ENCODE assay signal across 15 cellular contexts in the genomic region with DNA sequence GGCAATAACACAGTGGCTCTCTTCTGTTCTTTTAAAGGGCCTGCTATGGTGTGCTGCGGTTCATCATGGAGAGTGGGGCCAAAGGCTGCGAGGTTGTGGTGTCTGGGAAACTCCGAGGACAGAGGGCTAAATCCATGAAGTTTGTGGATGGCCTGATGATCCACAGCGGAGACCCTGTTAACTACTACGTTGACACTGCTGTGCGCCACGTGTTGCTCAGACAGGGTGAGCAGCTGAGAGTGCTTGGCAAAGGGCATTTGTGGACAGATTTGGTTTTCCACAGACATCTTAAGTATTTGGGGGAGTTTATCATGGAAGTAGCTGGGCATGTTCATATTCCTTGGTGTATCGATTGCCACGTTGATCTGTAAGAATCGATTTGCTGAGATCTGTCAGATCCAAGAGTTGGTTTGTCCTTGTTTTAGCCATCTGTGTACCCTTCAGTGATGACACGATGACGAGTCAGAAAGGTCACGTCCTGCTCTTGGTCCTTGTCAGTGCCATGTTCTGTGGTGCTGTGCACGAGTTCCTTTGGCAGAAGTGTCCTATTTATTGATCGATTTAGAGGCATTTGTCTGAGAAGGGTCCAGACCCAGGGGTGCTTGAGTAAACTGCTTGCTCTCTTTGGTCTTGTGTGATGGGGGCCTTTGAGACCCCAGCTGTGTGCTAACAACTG. TPM values are rescaled to one million over a fixed set of nuclear protein-coding genes. Genes with fewer than 3 reads are reported as not detected.
DNase-seq lines count a peak whose midpoint lies in the region; ATAC-seq and TF ChIP-seq lines count a peak whose summit lies in the region.
"Had no signal": no experiment of that assay in that cellular context is flagged by ENCODE, and none has a peak within 500 bp of the region (broad histone marks: within the 10 kb centered on the region; RNA-seq: fewer than 3 reads in every experiment).

No MANE protein-coding gene starts in this region.

- H3K9me3 Mint-ChIP-seq in activated CD4-positive, alpha-beta T cell treated with anti-CD3 and anti-CD28 coated beads, Interleukin-2, amount 10 ng/mL, durations not matched to agents 7 days and 5 days, result no peaks in the 10 kb centered on the region
- no peaks in the 10 kb centered on the region for H3K9me3 Mint-ChIP-seq in activated naive CD8-positive, alpha-beta T cell treated with anti-CD3 and anti-CD28 coated beads, Interleukin-2, amount 10 ng/mL, durations not matched to agents 7 days and 5 days
- H3K9me3 Mint-ChIP-seq: neural progenitor cell had no signal

- H3K9ac ChIP-seq in Loucy (ENCODE audit: low read depth, low read length, poor library complexity, severe bottlenecking), result peak overlapping the region; percentile 99
- H3K9ac ChIP-seq: neural progenitor cell had no signal

- H4K20me1 ChIP-seq in Loucy (ENCODE audit: insufficient read depth, low read length, poor library complexity, severe bottlenecking), result peaks cover 93% of the 10 kb centered on the region

- ATAC-seq in activated naive CD8-positive, alpha-beta T cell treated with anti-CD3 and anti-CD28 coated beads, Interleukin-2, amount 10 ng/mL, durations not matched to agents 7 days and 5 days (ENCODE audit: low read depth), result no peak
- ATAC-seq in psoas muscle (no peak), GM19455 (IDR thresholded peaks at IDR 0.05; ENCODE audit: unreplicated experiment) (no peak)

- peaks cover 16% of the 10 kb centered on the region for H3F3A ChIP-seq in Loucy (ENCODE audit: low read depth)

- POLR2A ChIA-PET in activated CD4-positive, alpha-beta T cell treated with anti-CD3 and anti-CD28 coated beads, Interleukin-2, amount 10 ng/mL, durations not matched to agents 7 days and 5 days (lab: Charles Lee), result interaction anchor here (0.5 kb wide), 1 partner anchor 9 kb away, joined by 4 read pairs; no protein-coding TSS in a partner anchor
- POLR2A ChIA-PET in activated naive CD8-positive, alpha-beta T cell treated with anti-CD3 and anti-CD28 coated beads, Interleukin-2, amount 10 ng/mL, durations not matched to agents 7 days and 5 days (lab: Charles Lee), result no interaction called here

- peak overlapping the region; percentile 68 for H3K27ac Mint-ChIP-seq in activated CD4-positive, alpha-beta T cell treated with anti-CD3 and anti-CD28 coated beads, Interleukin-2, amount 10 ng/mL, durations not matched to agents 7 days and 5 days
- H3K27ac Mint-ChIP-seq in activated naive CD8-positive, alpha-beta T cell treated with anti-CD3 and anti-CD28 coated beads, Interleukin-2, amount 10 ng/mL, durations not matched to agents 7 days and 5 days, result peak overlapping the region; percentile 40
- H3K27ac Mint-ChIP-seq: neural progenitor cell had no signal

- no peaks in the 10 kb centered on the region for H3K9me3 ChIP-seq in Loucy (ENCODE audit: insufficient read depth, low read depth, low read length)
- no peaks in the 10 kb centered on the region for H3K9me3 ChIP-seq in psoas muscle

- CTCF ChIA-PET in activated CD4-positive, alpha-beta T cell treated with anti-CD3 and anti-CD28 coated beads, Interleukin-2, amount 10 ng/mL, durations not matched to agents 7 days and 5 days (lab: Charles Lee), result interaction anchor here (1.5 kb wide), 1 partner anchor 16 kb away, joined by 3 read pairs; no protein-coding TSS in a partner anchor

- H3K4me2 ChIP-seq in Loucy (ENCODE audit: low read depth, low read length, poor library complexity, severe bottlenecking), result peak overlapping the region; percentile 100
- H3K4me2 ChIP-seq: neural progenitor cell had no signal

- TF ChIP-seq CTCF in Loucy (conservative IDR thresholded peaks at IDR 0.05; ENCODE audit: low read length), result no peak
- TF ChIP-seq CTCF in psoas muscle (IDR thresholded peaks at IDR 0.05), result no peak

- H3K27ac ChIP-seq in psoas muscle, result peak overlapping the region; percentile 36
- H3K27ac ChIP-seq: neural progenitor cell, skin epidermis had no signal

- peaks cover 55% of the 10 kb centered on the region for H3K4me1 ChIP-seq in Loucy (ENCODE audit: insufficient read depth, low read length, poor library complexity, severe bottlenecking)
- H3K4me1 ChIP-seq in psoas muscle, result peaks cover 36% of the 10 kb centered on the region

- H3K27me3 ChIP-seq in Loucy (ENCODE audit: insufficient read depth, low read length, poor library complexity, severe bottlenecking) (peaks cover 8% of the 10 kb centered on the region), psoas muscle (ENCODE audit: insufficient read depth in 3 of 3, low read length in 2 of 3) (no peaks in the 10 kb centered on the region)
- H3K27me3 ChIP-seq: neural progenitor cell had no signal

- H3K4me1 Mint-ChIP-seq in activated CD4-positive, alpha-beta T cell treated with anti-CD3 and anti-CD28 coated beads, Interleukin-2, amount 10 ng/mL, durations not matched to agents 7 days and 5 days, result peaks cover 49% of the 10 kb centered on the region
- peaks cover 54% of the 10 kb centered on the region for H3K4me1 Mint-ChIP-seq in activated naive CD8-positive, alpha-beta T cell treated with anti-CD3 and anti-CD28 coated beads, Interleukin-2, amount 10 ng/mL, durations not matched to agents 7 days and 5 days

- no peak overlapping the region for H3K4me3 Mint-ChIP-seq in activated CD4-positive, alpha-beta T cell treated with anti-CD3 and anti-CD28 coated beads, Interleukin-2, amount 10 ng/mL, durations not matched to agents 7 days and 5 days
- H3K4me3 Mint-ChIP-seq in activated naive CD8-positive, alpha-beta T cell treated with anti-CD3 and anti-CD28 coated beads, Interleukin-2, amount 10 ng/mL, durations not matched to agents 7 days and 5 days, result no peak overlapping the region
- H3K4me3 Mint-ChIP-seq: neural progenitor cell had no signal

- H3K4me3 ChIP-seq in Loucy (ENCODE audit: low read length, poor library complexity, severe bottlenecking) (peak overlapping the region; percentile 94), psoas muscle (no peak overlapping the region)
- H3K4me3 ChIP-seq: neural progenitor cell, skin epidermis had no signal

- intact Hi-C loops in psoas muscle (cut with DNase I), result no loop called here

- 79 to 86% (median 80%) methylated on average over 15 of the region's 15 CpGs for WGBS in psoas muscle, 3 donors

- no peak for DNase-seq in activated CD4-positive, alpha-beta T cell treated with anti-CD3 and anti-CD28 coated beads, Interleukin-2, amount 10 ng/mL, durations not matched to agents 7 days and 5 days
- DNase-seq in activated CD4-positive, alpha-beta T cell treated with anti-CD3 and anti-CD28 coated beads for 4 hours, result no peak
- DNase-seq in activated naive CD8-positive, alpha-beta T cell treated with anti-CD3 and anti-CD28 coated beads, Interleukin-2, amount 10 ng/mL, durations not matched to agents 7 days and 5 days, result no peak
- DNase-seq in psoas muscle, result no peak
- no peak for DNase-seq in NAMALWA (ENCODE audit: low spot score)
- no peak for DNase-seq in hepatic stellate cell (ENCODE audit: low spot score)
- DNase-seq: KBM-7, NCI-H146, NCI-H524 treated with DMSO at 0.1 percent for 48 hours, Right ventricle myocardium superior, trophoblast cell had no signal

- H3K79me2 ChIP-seq in Loucy (ENCODE audit: insufficient read depth, low read length), result peaks cover 94% of the 10 kb centered on the region

- H3K36me3 ChIP-seq in Loucy (ENCODE audit: insufficient read depth, low read length) (peaks cover 76% of the 10 kb centered on the region), psoas muscle (ENCODE audit: insufficient read depth in 1 of 2, low read depth in 1 of 2) (peaks cover 23 to 80% of the 10 kb centered on the region in 2 donors)

- H3K27me3 Mint-ChIP-seq in activated CD4-positive, alpha-beta T cell treated with anti-CD3 and anti-CD28 coated beads, Interleukin-2, amount 10 ng/mL, durations not matched to agents 7 days and 5 days, result no peaks in the 10 kb centered on the region
- no peaks in the 10 kb centered on the region for H3K27me3 Mint-ChIP-seq in activated naive CD8-positive, alpha-beta T cell treated with anti-CD3 and anti-CD28 coated beads, Interleukin-2, amount 10 ng/mL, durations not matched to agents 7 days and 5 days

- H3K36me3 Mint-ChIP-seq in activated CD4-positive, alpha-beta T cell treated with anti-CD3 and anti-CD28 coated beads, Interleukin-2, amount 10 ng/mL, durations not matched to agents 7 days and 5 days (ENCODE audit: low read depth), result peaks cover 74% of the 10 kb centered on the region
- peaks cover 61% of the 10 kb centered on the region for H3K36me3 Mint-ChIP-seq in activated naive CD8-positive, alpha-beta T cell treated with anti-CD3 and anti-CD28 coated beads, Interleukin-2, amount 10 ng/mL, durations not matched to agents 7 days and 5 days

- no peak overlapping the region for H2AFZ ChIP-seq in Loucy (ENCODE audit: low read length)
- H2AFZ ChIP-seq: neural progenitor cell had no signal

- H3K9me2 ChIP-seq in Loucy (replicated peaks; ENCODE audit: low read depth, low read length), result no peaks in the 10 kb centered on the region

RNA-seq across cellular contexts. Expression of a gene that starts 4.8 kb away (rescaled TPM):
- 1,000 to 10,000 TPM; 2,943 to 3,099 TPM for total RNA-seq in activated CD4-positive, alpha-beta T cell treated with anti-CD3 and anti-CD28 coated beads, Interleukin-2, amount 10 ng/mL, durations not matched to agents 7 days and 5 days
- total RNA-seq in activated naive CD8-positive, alpha-beta T cell treated with anti-CD3 and anti-CD28 coated beads, Interleukin-2, amount 10 ng/mL, durations not matched to agents 7 days and 5 days, result 1,000 to 10,000 TPM; 3,289 to 3,447 TPM
- total RNA-seq in psoas muscle, result 1,000 to 10,000 TPM in 2 of 4 donors, 100 to 1,000 TPM in 2; 807 to 1,216 (median 929) TPM
- 1,000 to 10,000 TPM; 1,619 to 2,132 (median 1,802) TPM for polyA plus RNA-seq in psoas muscle

RNA-seq across cellular contexts. Expression of a gene that starts 28.9 kb away (rescaled TPM):
- 1 to 10 TPM in 1 of 2 experiments, under 1 TPM in 1; 0.50 to 1.3 TPM for total RNA-seq in activated CD4-positive, alpha-beta T cell treated with anti-CD3 and anti-CD28 coated beads, Interleukin-2, amount 10 ng/mL, durations not matched to agents 7 days and 5 days
- under 1 TPM; 0.55 to 0.65 TPM for total RNA-seq in activated naive CD8-positive, alpha-beta T cell treated with anti-CD3 and anti-CD28 coated beads, Interleukin-2, amount 10 ng/mL, durations not matched to agents 7 days and 5 days
- under 1 TPM; 0.34 to 0.64 (median 0.39) TPM for total RNA-seq in psoas muscle
- polyA plus RNA-seq in psoas muscle, result 1 to 10 TPM in 2 of 3 donors, under 1 TPM in 1; 0.56 to 4.1 (median 1.2) TPM

RNA-seq across cellular contexts. Expression of a gene that starts 52.7 kb away (rescaled TPM):
- total RNA-seq in activated CD4-positive, alpha-beta T cell treated with anti-CD3 and anti-CD28 coated beads, Interleukin-2, amount 10 ng/mL, durations not matched to agents 7 days and 5 days, result 10 to 100 TPM; 24.3 to 29.5 TPM
- total RNA-seq in activated naive CD8-positive, alpha-beta T cell treated with anti-CD3 and anti-CD28 coated beads, Interleukin-2, amount 10 ng/mL, durations not matched to agents 7 days and 5 days, result 10 to 100 TPM; 61.8 to 64.8 TPM
- 10 to 100 TPM in 1 of 4 donors, 1 to 10 TPM in 3; 7.4 to 17.3 (median 9.0) TPM for total RNA-seq in psoas muscle
- polyA plus RNA-seq in psoas muscle, result 1 to 10 TPM; 3.6 to 3.8 (median 3.8) TPM
